ENCODE assay signal across 1 cellular context in the genomic region with DNA sequence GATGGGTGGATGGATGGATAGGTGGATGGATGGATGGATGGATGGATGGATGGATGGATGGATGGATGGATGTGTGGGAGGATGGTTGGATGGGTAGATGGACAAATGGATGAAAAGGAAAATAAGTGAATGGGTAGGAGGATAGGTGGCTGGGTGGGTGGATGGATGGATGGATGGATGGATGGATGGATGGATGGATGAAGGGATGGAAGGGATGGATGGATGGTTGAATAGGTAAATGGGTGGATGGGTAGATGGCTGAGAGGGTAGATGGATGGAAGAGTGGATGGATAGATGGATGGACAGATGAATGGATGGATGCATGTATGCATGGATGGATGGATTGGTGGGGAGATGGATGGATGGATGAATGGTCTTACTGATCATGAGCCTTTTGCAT.
TF ChIP-seq lines count a peak whose summit lies in the region.

No MANE protein-coding gene starts in this region.

TF ChIP-seq in K562, 482 proteins besides CTCF, POLR2A, EP300 and RAD21:
- TF ChIP-seq ZBTB43 (CRISPR knock-in tag; IDR thresholded peaks at IDR 0.05), result no peak
- no peak for TF ChIP-seq CSDE1 (IDR thresholded peaks at IDR 0.05)
- TF ChIP-seq HDAC2 (IDR thresholded peaks at IDR 0.05), result 0 out of 2 replicates have a peak, but pooled peaks have one; percentile 22
- TF ChIP-seq BRD9 (IDR thresholded peaks at IDR 0.05; ENCODE audit: low read depth, partially characterized antibody), result no peak
- peak; percentile 79; the same call in 1 of the 2 replicates for TF ChIP-seq THRB (CRISPR knock-in tag; conservative IDR thresholded peaks at IDR 0.05)
- no peak for TF ChIP-seq KLF10 (CRISPR knock-in tag; IDR thresholded peaks at IDR 0.05)
- no peak for TF ChIP-seq MTA2 (IDR thresholded peaks at IDR 0.05; ENCODE audit: low read depth)
- TF ChIP-seq SNIP1 (IDR thresholded peaks at IDR 0.05; ENCODE audit: low read depth), result no peak
- peak; percentile 50 to 62; a peak in 3 of 4 replicates for TF ChIP-seq KDM1A (IDR thresholded peaks at IDR 0.05)
- TF ChIP-seq MCM7 (IDR thresholded peaks at IDR 0.05), result 0 out of 4 replicates have a peak, but pooled peaks of 1 of the 2 experiments have one; percentile 70
- peak in 1 of 2 experiments; percentile 71; a peak in 2 of 4 replicates for TF ChIP-seq HDAC1 (IDR thresholded peaks at IDR 0.05)
- peak; percentile 51; the same call in 1 of the 2 replicates for TF ChIP-seq MTA1 (IDR thresholded peaks at IDR 0.05; ENCODE audit: borderline replicate concordance)
- TF ChIP-seq CTBP1 (IDR thresholded peaks at IDR 0.05; ENCODE audit: borderline replicate concordance), result peak; percentile 41; the same call in 1 of the 2 replicates
- TF ChIP-seq HBP1 (CRISPR knock-in tag; IDR thresholded peaks at IDR 0.05), result 0 out of 2 replicates have a peak, but pooled peaks have one; percentile 69
- 0 out of 2 replicates have a peak, but pooled peaks have one; percentile 26 for TF ChIP-seq HLTF (IDR thresholded peaks at IDR 0.05)
- TF ChIP-seq EHMT2 (IDR thresholded peaks at IDR 0.05), result peak; percentile 84
- TF ChIP-seq, protein P1, sequence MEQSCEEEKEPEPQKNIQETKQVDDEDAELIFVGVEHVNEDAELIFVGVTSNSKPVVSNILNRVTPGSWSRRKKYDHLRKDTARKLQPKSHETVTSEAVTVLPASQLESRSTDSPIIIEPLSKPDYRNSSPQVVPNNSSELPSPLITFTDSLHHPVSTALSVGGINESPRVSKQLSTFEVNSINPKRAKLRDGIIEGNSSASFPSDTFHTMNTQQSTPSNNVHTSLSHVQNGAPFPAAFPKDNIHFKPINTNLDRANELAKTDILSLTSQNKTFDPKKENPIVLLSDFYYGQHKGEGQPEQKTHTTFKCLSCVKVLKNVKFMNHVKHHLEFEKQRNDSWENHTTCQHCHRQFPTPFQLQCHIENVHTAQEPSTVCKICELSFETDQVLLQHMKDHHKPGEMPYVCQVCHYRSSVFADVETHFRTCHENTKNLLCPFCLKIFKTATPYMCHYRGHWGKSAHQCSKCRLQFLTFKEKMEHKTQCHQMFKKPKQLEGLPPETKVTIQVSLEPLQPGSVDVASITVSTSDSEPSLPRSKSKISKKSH (CRISPR knock-in tag; IDR thresholded peaks at IDR 0.05), result no peak
- no peak for TF ChIP-seq FOXJ2 (tag; IDR thresholded peaks at IDR 0.05)
- no peak for TF ChIP-seq NRF1 (conservative IDR thresholded peaks at IDR 0.05 in 1 of 2, IDR thresholded peaks at IDR 0.05 in 1 of 2)
- TF ChIP-seq, protein P2, sequence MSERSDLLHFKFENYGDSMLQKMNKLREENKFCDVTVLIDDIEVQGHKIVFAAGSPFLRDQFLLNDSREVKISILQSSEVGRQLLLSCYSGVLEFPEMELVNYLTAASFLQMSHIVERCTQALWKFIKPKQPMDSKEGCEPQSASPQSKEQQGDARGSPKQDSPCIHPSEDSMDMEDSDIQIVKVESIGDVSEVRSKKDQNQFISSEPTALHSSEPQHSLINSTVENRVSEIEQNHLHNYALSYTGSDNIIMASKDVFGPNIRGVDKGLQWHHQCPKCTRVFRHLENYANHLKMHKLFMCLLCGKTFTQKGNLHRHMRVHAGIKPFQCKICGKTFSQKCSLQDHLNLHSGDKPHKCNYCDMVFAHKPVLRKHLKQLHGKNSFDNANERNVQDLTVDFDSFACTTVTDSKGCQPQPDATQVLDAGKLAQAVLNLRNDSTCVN (CRISPR knock-in tag; IDR thresholded peaks at IDR 0.05), result peak; percentile 81; the same call in 1 of the 2 replicates
- TF ChIP-seq BMI1 (IDR thresholded peaks at IDR 0.05; ENCODE audit: low read length), result no peak
- peak; percentile 84; the same call in 1 of the 2 replicates for TF ChIP-seq OTX1 (CRISPR knock-in tag; IDR thresholded peaks at IDR 0.05)
- no peak for TF ChIP-seq SMARCB1 (IDR thresholded peaks at IDR 0.05; ENCODE audit: insufficient read length, low read depth)
- TF ChIP-seq MCM3 (IDR thresholded peaks at IDR 0.05), result 0 out of 2 replicates have a peak, but pooled peaks have one; percentile 10
- peak; percentile 78; the same call in 1 of the 2 replicates for TF ChIP-seq ELF4 (CRISPR knock-in tag; IDR thresholded peaks at IDR 0.05)
- TF ChIP-seq, protein P3, sequence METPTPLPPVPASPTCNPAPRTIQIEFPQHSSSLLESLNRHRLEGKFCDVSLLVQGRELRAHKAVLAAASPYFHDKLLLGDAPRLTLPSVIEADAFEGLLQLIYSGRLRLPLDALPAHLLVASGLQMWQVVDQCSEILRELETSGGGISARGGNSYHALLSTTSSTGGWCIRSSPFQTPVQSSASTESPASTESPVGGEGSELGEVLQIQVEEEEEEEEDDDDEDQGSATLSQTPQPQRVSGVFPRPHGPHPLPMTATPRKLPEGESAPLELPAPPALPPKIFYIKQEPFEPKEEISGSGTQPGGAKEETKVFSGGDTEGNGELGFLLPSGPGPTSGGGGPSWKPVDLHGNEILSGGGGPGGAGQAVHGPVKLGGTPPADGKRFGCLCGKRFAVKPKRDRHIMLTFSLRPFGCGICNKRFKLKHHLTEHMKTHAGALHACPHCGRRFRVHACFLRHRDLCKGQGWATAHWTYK (CRISPR knock-in tag; IDR thresholded peaks at IDR 0.05), result no peak
- TF ChIP-seq ZBTB12 (CRISPR knock-in tag; IDR thresholded peaks at IDR 0.05), result no peak
- TF ChIP-seq ZNF174 (CRISPR knock-in tag; IDR thresholded peaks at IDR 0.05), result no peak
- no peak for TF ChIP-seq NFYB (IDR thresholded peaks at IDR 0.05; ENCODE audit: extremely low read depth, insufficient read length)
